2 cellular contexts compared by ENCODE assay signal in genomic region chr15:51104512-51104911, GRCh38.
TF ChIP-seq lines count a peak whose summit lies in the region.

No MANE protein-coding gene starts in this region.

TF ChIP-seq in liver, 16 proteins besides CTCF, POLR2A, EP300 and RAD21:
- no peak for TF ChIP-seq HNF4A (conservative IDR thresholded peaks at IDR 0.05)
- TF ChIP-seq NR2F2 (IDR thresholded peaks at IDR 0.05): peak; percentile 66
TF ChIP-seq in liver: peak in this region for 1.

TF ChIP-seq in HepG2, 621 proteins besides CTCF, POLR2A, EP300 and RAD21:
- TF ChIP-seq STAG1 (CRISPR knock-in tag; IDR thresholded peaks at IDR 0.05) (no peak), ZBTB7B (CRISPR knock-in tag; IDR thresholded peaks at IDR 0.05) (no peak)
